ENCODE assay signal across 24 cellular contexts in genomic region chr14:64461221-64461620, GRCh38. TPM values are rescaled to one million over a fixed set of nuclear protein-coding genes. Genes with fewer than 3 reads are reported as not detected.
DNase-seq lines count a peak whose midpoint lies in the region; ATAC-seq and TF ChIP-seq lines count a peak whose summit lies in the region.
"Had no signal": no experiment of that assay in that cellular context is flagged by ENCODE, and none has a peak within 500 bp of the region (broad histone marks: within the 10 kb centered on the region; RNA-seq: fewer than 3 reads in every experiment).

No MANE protein-coding gene starts in this region.

- no peaks in the 10 kb centered on the region for H3K27me3 ChIP-seq in CD8-positive, alpha-beta T cell (ENCODE audit: insufficient read depth, low read length)
- H3K27me3 ChIP-seq: BE2C had no signal

- no peak overlapping the region for H3K27ac ChIP-seq in CD8-positive, alpha-beta T cell (ENCODE audit: low read depth, low read length)

- H3K4me1 Mint-ChIP-seq in activated CD4-positive, alpha-beta T cell treated with anti-CD3 and anti-CD28 coated beads, Interleukin-2, amount 10 ng/mL, durations not matched to agents 24 days and 14 days, result peaks cover 34% of the 10 kb centered on the region
- H3K4me1 Mint-ChIP-seq in activated CD4-positive, alpha-beta T cell treated with anti-CD3 and anti-CD28 coated beads, Interleukin-2, amount 10 ng/mL, durations not matched to agents 7 days and 5 days, result peaks cover 31% of the 10 kb centered on the region
- peaks cover 22% of the 10 kb centered on the region for H3K4me1 Mint-ChIP-seq in CD8-positive, alpha-beta T cell (ENCODE audit: low read depth)
- peaks cover 30% of the 10 kb centered on the region for H3K4me1 Mint-ChIP-seq in activated T-helper 1 cell treated with anti-CD3 and anti-CD28 coated beads, Interleukin-12 subunit alpha, Interleukin-12 subunit beta, Interleukin-2, Interleukin-4 antibody, amounts not matched to agents 30 ng/mL and 10 ng/mL and 1 ng/mL, durations not matched to agents 14 hours and 24 hours and 36 hours (ENCODE audit: low read depth)

- POLR2A ChIA-PET in activated CD4-positive, alpha-beta T cell treated with anti-CD3 and anti-CD28 coated beads, Interleukin-2, amount 10 ng/mL, durations not matched to agents 7 days and 5 days (lab: Charles Lee), result no interaction called here
- POLR2A ChIA-PET in CD8-positive, alpha-beta T cell (lab: Charles Lee), result no interaction called here

- H3K4me3 Mint-ChIP-seq in activated CD4-positive, alpha-beta T cell treated with anti-CD3 and anti-CD28 coated beads, Interleukin-2, amount 10 ng/mL, durations not matched to agents 24 days and 14 days, result no peak overlapping the region
- H3K4me3 Mint-ChIP-seq in activated CD4-positive, alpha-beta T cell treated with anti-CD3 and anti-CD28 coated beads, Interleukin-2, amount 10 ng/mL, durations not matched to agents 7 days and 5 days, result no peak overlapping the region
- no peak overlapping the region for H3K4me3 Mint-ChIP-seq in CD8-positive, alpha-beta T cell
- H3K4me3 Mint-ChIP-seq in activated T-helper 1 cell treated with anti-CD3 and anti-CD28 coated beads, Interleukin-12 subunit alpha, Interleukin-12 subunit beta, Interleukin-2, Interleukin-4 antibody, amounts not matched to agents 30 ng/mL and 10 ng/mL and 1 ng/mL, durations not matched to agents 14 hours and 24 hours and 36 hours, result no peak overlapping the region
- H3K4me3 Mint-ChIP-seq: CD14-positive monocyte, GM23338, HFFc6 had no signal

- no peaks in the 10 kb centered on the region for H3K9me3 ChIP-seq in CD8-positive, alpha-beta T cell (ENCODE audit: low read length)
- H3K9me3 ChIP-seq: BE2C, HAP-1 had no signal

- H3K27me3 Mint-ChIP-seq in activated CD4-positive, alpha-beta T cell treated with anti-CD3 and anti-CD28 coated beads, Interleukin-2, amount 10 ng/mL, durations not matched to agents 24 days and 14 days, result peaks cover 4% of the 10 kb centered on the region
- H3K27me3 Mint-ChIP-seq in activated CD4-positive, alpha-beta T cell treated with anti-CD3 and anti-CD28 coated beads, Interleukin-2, amount 10 ng/mL, durations not matched to agents 7 days and 5 days, result no peaks in the 10 kb centered on the region
- no peaks in the 10 kb centered on the region for H3K27me3 Mint-ChIP-seq in CD8-positive, alpha-beta T cell (ENCODE audit: low read depth)
- H3K27me3 Mint-ChIP-seq in activated T-helper 1 cell treated with anti-CD3 and anti-CD28 coated beads, Interleukin-12 subunit alpha, Interleukin-12 subunit beta, Interleukin-2, Interleukin-4 antibody, amounts not matched to agents 30 ng/mL and 10 ng/mL and 1 ng/mL, durations not matched to agents 14 hours and 24 hours and 36 hours (ENCODE audit: insufficient read depth), result peaks cover 4% of the 10 kb centered on the region

- H3K9me3 Mint-ChIP-seq in activated CD4-positive, alpha-beta T cell treated with anti-CD3 and anti-CD28 coated beads, Interleukin-2, amount 10 ng/mL, durations not matched to agents 24 days and 14 days, result no peaks in the 10 kb centered on the region
- H3K9me3 Mint-ChIP-seq in activated CD4-positive, alpha-beta T cell treated with anti-CD3 and anti-CD28 coated beads, Interleukin-2, amount 10 ng/mL, durations not matched to agents 7 days and 5 days, result no peaks in the 10 kb centered on the region
- no peaks in the 10 kb centered on the region for H3K9me3 Mint-ChIP-seq in CD8-positive, alpha-beta T cell
- no peaks in the 10 kb centered on the region for H3K9me3 Mint-ChIP-seq in activated T-helper 1 cell treated with anti-CD3 and anti-CD28 coated beads, Interleukin-12 subunit alpha, Interleukin-12 subunit beta, Interleukin-2, Interleukin-4 antibody, amounts not matched to agents 30 ng/mL and 10 ng/mL and 1 ng/mL, durations not matched to agents 14 hours and 24 hours and 36 hours
- H3K9me3 Mint-ChIP-seq: GM23338, HFFc6 had no signal

- peaks cover 13% of the 10 kb centered on the region for H3K4me1 ChIP-seq in CD8-positive, alpha-beta T cell (ENCODE audit: insufficient read depth, low read length)

- DNase-seq in activated CD4-positive, alpha-beta T cell treated with anti-CD3 and anti-CD28 coated beads, Interleukin-2, amount 10 ng/mL, durations not matched to agents 24 days and 14 days, result peak; percentile 53
- DNase-seq in activated CD4-positive, alpha-beta T cell treated with anti-CD3 and anti-CD28 coated beads, Interleukin-2, amount 10 ng/mL, durations not matched to agents 7 days and 5 days, result no peak
- no peak for DNase-seq in CD8-positive, alpha-beta T cell
- no peak for DNase-seq in activated T-helper 1 cell treated with anti-CD3 and anti-CD28 coated beads, Interleukin-12 subunit alpha, Interleukin-12 subunit beta, Interleukin-2, Interleukin-4 antibody, amounts not matched to agents 30 ng/mL and 10 ng/mL and 1 ng/mL, durations not matched to agents 14 hours and 24 hours and 36 hours (ENCODE audit: low spot score)
- DNase-seq in putamen (ENCODE audit: low spot score) (peak; percentile 41), DMS153 (lab: John Stamatoyannopoulos, UW) (no peak), NCI-H1694 treated with DMSO at 0.1 percent for 48 hours (lab: John Stamatoyannopoulos, UW) (no peak)
- DNase-seq: 8988T, ACHN, BE2C, HFFc6, Kasumi-1, MV-4-11, NCI-H1105, NCI-H1436 treated with DMSO at 0.1 percent for 48 hours, NCI-H2029, NCI-H446, NCI-H524 treated with DMSO at 0.1 percent for 48 hours, NCI-H774, SIG-M5 had no signal

- intact Hi-C loops in activated CD4-positive, alpha-beta T cell treated with anti-CD3 and anti-CD28 coated beads, Interleukin-2, amount 10 ng/mL, durations not matched to agents 24 days and 14 days (cut with micrococcal nuclease), result no loop called here
- intact Hi-C loops in CD8-positive, alpha-beta T cell (cut with DNase I, micrococcal nuclease), result no loop called here
- intact Hi-C loops in activated T-helper 1 cell treated with anti-CD3 and anti-CD28 coated beads, Interleukin-12 subunit alpha, Interleukin-12 subunit beta, Interleukin-2, Interleukin-4 antibody, amounts not matched to agents 30 ng/mL and 10 ng/mL and 1 ng/mL, durations not matched to agents 14 hours and 24 hours and 36 hours (cut with micrococcal nuclease), result no loop called here

- peaks cover 46% of the 10 kb centered on the region for H3K36me3 Mint-ChIP-seq in activated CD4-positive, alpha-beta T cell treated with anti-CD3 and anti-CD28 coated beads, Interleukin-2, amount 10 ng/mL, durations not matched to agents 24 days and 14 days (ENCODE audit: low read depth)
- peaks cover 29% of the 10 kb centered on the region for H3K36me3 Mint-ChIP-seq in activated CD4-positive, alpha-beta T cell treated with anti-CD3 and anti-CD28 coated beads, Interleukin-2, amount 10 ng/mL, durations not matched to agents 7 days and 5 days (ENCODE audit: low read depth)
- peaks cover 20% of the 10 kb centered on the region for H3K36me3 Mint-ChIP-seq in CD8-positive, alpha-beta T cell
- H3K36me3 Mint-ChIP-seq in activated T-helper 1 cell treated with anti-CD3 and anti-CD28 coated beads, Interleukin-12 subunit alpha, Interleukin-12 subunit beta, Interleukin-2, Interleukin-4 antibody, amounts not matched to agents 30 ng/mL and 10 ng/mL and 1 ng/mL, durations not matched to agents 14 hours and 24 hours and 36 hours (ENCODE audit: low read depth), result peaks cover 29% of the 10 kb centered on the region

- no peaks in the 10 kb centered on the region for H3K36me3 ChIP-seq in CD8-positive, alpha-beta T cell (ENCODE audit: insufficient read depth, low read length)

- CTCF ChIA-PET in activated CD4-positive, alpha-beta T cell treated with anti-CD3 and anti-CD28 coated beads, Interleukin-2, amount 10 ng/mL, durations not matched to agents 7 days and 5 days (lab: Charles Lee), result interaction anchor here (1.3 to 1.7 kb wide), 2 partner anchors 16 to 37 kb away, joined by 3 to 4 read pairs; no protein-coding TSS in a partner anchor
- CTCF ChIA-PET in CD8-positive, alpha-beta T cell (lab: Charles Lee), result interaction anchor here (2.3 kb wide), 1 partner anchor 31 kb away, joined by 10 read pairs; no protein-coding TSS in a partner anchor

- TF ChIP-seq CTCF in CD8-positive, alpha-beta T cell (IDR thresholded peaks at IDR 0.05), result no peak

- peak overlapping the region; percentile 58 for H3K27ac Mint-ChIP-seq in activated CD4-positive, alpha-beta T cell treated with anti-CD3 and anti-CD28 coated beads, Interleukin-2, amount 10 ng/mL, durations not matched to agents 24 days and 14 days
- no peak overlapping the region for H3K27ac Mint-ChIP-seq in activated CD4-positive, alpha-beta T cell treated with anti-CD3 and anti-CD28 coated beads, Interleukin-2, amount 10 ng/mL, durations not matched to agents 7 days and 5 days
- H3K27ac Mint-ChIP-seq in CD8-positive, alpha-beta T cell, result peak overlapping the region; percentile 67
- H3K27ac Mint-ChIP-seq in activated T-helper 1 cell treated with anti-CD3 and anti-CD28 coated beads, Interleukin-12 subunit alpha, Interleukin-12 subunit beta, Interleukin-2, Interleukin-4 antibody, amounts not matched to agents 30 ng/mL and 10 ng/mL and 1 ng/mL, durations not matched to agents 14 hours and 24 hours and 36 hours, result peak overlapping the region; percentile 64
- H3K27ac Mint-ChIP-seq: GM23338, HFFc6 had no signal

- no peak overlapping the region for H3K4me3 ChIP-seq in CD8-positive, alpha-beta T cell (ENCODE audit: low read depth, low read length)
- H3K4me3 ChIP-seq: GM23338, HAP-1, K562 had no signal

- ATAC-seq in CD8-positive, alpha-beta T cell, result no peak
- ATAC-seq: GM23338, K562 had no signal

RNA-seq across cellular contexts. Expression of gene AKAP5, which starts 4.1 kb away (rescaled TPM):
- 0.90 and 0.98 TPM in 2 replicates for total RNA-seq in activated CD4-positive, alpha-beta T cell treated with anti-CD3 and anti-CD28 coated beads, Interleukin-2, amount 10 ng/mL, durations not matched to agents 24 days and 14 days
- under 1 TPM; 0.89 to 0.99 TPM for total RNA-seq in activated CD4-positive, alpha-beta T cell treated with anti-CD3 and anti-CD28 coated beads, Interleukin-2, amount 10 ng/mL, durations not matched to agents 7 days and 5 days
- 1 to 10 TPM; 3.7 TPM for total RNA-seq in CD8-positive, alpha-beta T cell
- 1.1 and 1.5 TPM in 2 replicates for total RNA-seq in activated T-helper 1 cell treated with anti-CD3 and anti-CD28 coated beads, Interleukin-12 subunit alpha, Interleukin-12 subunit beta, Interleukin-2, Interleukin-4 antibody, amounts not matched to agents 30 ng/mL and 10 ng/mL and 1 ng/mL, durations not matched to agents 14 hours and 24 hours and 36 hours

RNA-seq across cellular contexts. Expression of gene ZBTB25, which starts 42.4 kb away (rescaled TPM):
- 21.8 and 22.2 TPM in 2 replicates for total RNA-seq in activated CD4-positive, alpha-beta T cell treated with anti-CD3 and anti-CD28 coated beads, Interleukin-2, amount 10 ng/mL, durations not matched to agents 24 days and 14 days
- 10 to 100 TPM; 29.2 to 31.2 TPM for total RNA-seq in activated CD4-positive, alpha-beta T cell treated with anti-CD3 and anti-CD28 coated beads, Interleukin-2, amount 10 ng/mL, durations not matched to agents 7 days and 5 days
- total RNA-seq in CD8-positive, alpha-beta T cell, result 10 to 100 TPM; 42.3 to 43.8 TPM
- total RNA-seq in activated T-helper 1 cell treated with anti-CD3 and anti-CD28 coated beads, Interleukin-12 subunit alpha, Interleukin-12 subunit beta, Interleukin-2, Interleukin-4 antibody, amounts not matched to agents 30 ng/mL and 10 ng/mL and 1 ng/mL, durations not matched to agents 14 hours and 24 hours and 36 hours, result 18.6 and 19.6 TPM in 2 replicates

RNA-seq across cellular contexts. Expression of gene ZBTB1, which starts 43.3 kb away (rescaled TPM):
- total RNA-seq in activated CD4-positive, alpha-beta T cell treated with anti-CD3 and anti-CD28 coated beads, Interleukin-2, amount 10 ng/mL, durations not matched to agents 24 days and 14 days, result 45.4 and 46.5 TPM in 2 replicates
- 10 to 100 TPM; 66.7 to 71.1 TPM for total RNA-seq in activated CD4-positive, alpha-beta T cell treated with anti-CD3 and anti-CD28 coated beads, Interleukin-2, amount 10 ng/mL, durations not matched to agents 7 days and 5 days
- 100 to 1,000 TPM; 200 to 205 TPM for total RNA-seq in CD8-positive, alpha-beta T cell
- 41.2 and 46.8 TPM in 2 replicates for total RNA-seq in activated T-helper 1 cell treated with anti-CD3 and anti-CD28 coated beads, Interleukin-12 subunit alpha, Interleukin-12 subunit beta, Interleukin-2, Interleukin-4 antibody, amounts not matched to agents 30 ng/mL and 10 ng/mL and 1 ng/mL, durations not matched to agents 14 hours and 24 hours and 36 hours

Comparison
In these comparisons a context has a peak if more than half of its experiments do, and no peak if none do; other contexts are left out.
1. DNase-seq: peak in activated CD4-positive, alpha-beta T cell treated with anti-CD3 and anti-CD28 coated beads, Interleukin-2, amount 10 ng/mL, durations not matched to agents 24 days and 14 days (single experiment) and putamen (single experiment); none in activated CD4-positive, alpha-beta T cell treated with anti-CD3 and anti-CD28 coated beads, Interleukin-2, amount 10 ng/mL, durations not matched to agents 7 days and 5 days (single experiment), CD8-positive, alpha-beta T cell (0 of 7), activated T-helper 1 cell treated with anti-CD3 and anti-CD28 coated beads, Interleukin-12 subunit alpha, Interleukin-12 subunit beta, Interleukin-2, Interleukin-4 antibody, amounts not matched to agents 30 ng/mL and 10 ng/mL and 1 ng/mL, durations not matched to agents 14 hours and 24 hours and 36 hours (single experiment), DMS153 (single experiment) and NCI-H1694 treated with DMSO at 0.1 percent for 48 hours (single experiment).